ENCODE assay signal across 8 cellular contexts in genomic region chr21:41777934-41778815, GRCh38. TPM values are rescaled to one million over a fixed set of nuclear protein-coding genes. Genes with fewer than 3 reads are reported as not detected.
DNase-seq lines count a peak whose midpoint lies in the region; ATAC-seq and TF ChIP-seq lines count a peak whose summit lies in the region.

No MANE protein-coding gene starts in this region.

- H4K20me1 ChIP-seq in H9 (ENCODE audit: control insufficient read depth, insufficient read depth, insufficient read length) = no peaks in the 10 kb centered on the region

- no peak overlapping the region for H2AFZ ChIP-seq in H9 (ENCODE audit: low read length)

- H3K36me3 ChIP-seq in upper lobe of left lung = no peaks in the 10 kb centered on the region

- no peak overlapping the region for H4K5ac ChIP-seq in H9 (ENCODE audit: insufficient read length, low read depth, low read length)

- peaks cover 31% of the 10 kb centered on the region for H3K27me3 Mint-ChIP-seq in H9 (ENCODE audit: low read depth)

- peak; percentile 94 for TF ChIP-seq CTCF in H9 (conservative IDR thresholded peaks at IDR 0.05)
- peak in 1 of 3 donors; percentile 72 for TF ChIP-seq CTCF in lower leg skin (IDR thresholded peaks at IDR 0.05)
- peak; percentile 86 to 93 (median 91) for TF ChIP-seq CTCF in upper lobe of left lung (IDR thresholded peaks at IDR 0.05)

- H2BK20ac ChIP-seq in H9 (ENCODE audit: low read depth, low read length, poor library complexity, severe bottlenecking) = no peak overlapping the region

- in situ Hi-C loops in Caki2 (cut with HindIII; ENCODE audit: low pct_unique_long_range_greater_than_20kb, low sequenced_read_pairs) = no loop called here

- H3K9ac ChIP-seq in H9 (ENCODE audit: extremely low read depth, insufficient read length, low read length) = no peak overlapping the region

- no peaks in the 10 kb centered on the region for H3K36me3 Mint-ChIP-seq in H9 (ENCODE audit: insufficient read depth in 1 of 3, low read depth in 3 of 3)

- H3K9me3 ChIP-seq in H9 (ENCODE audit: control insufficient read depth, low read depth, low read length) = no peaks in the 10 kb centered on the region
- H3K9me3 ChIP-seq in upper lobe of left lung = no peaks in the 10 kb centered on the region

- ATAC-seq in upper lobe of left lung (ENCODE audit: low FRiP score in 2 of 2) (peak; percentile 77 to 95), GM21737 (IDR thresholded peaks at IDR 0.05; ENCODE audit: unreplicated experiment) (no peak)

- H3K4me3 ChIP-seq in lower leg skin (ENCODE audit: low read depth, poor library complexity, severe bottlenecking) (no peak overlapping the region), upper lobe of left lung (no peak overlapping the region)

- no CpG with 5 or more reads among the region's 45 CpGs for WGBS in H9 (ENCODE audit: extremely low coverage, insufficient read length, low lambda C conversion rate)
- 6 to 12% methylated on average over 44 to 45 of the region's 45 CpGs for WGBS in lower leg skin, 2 donors
- 19 to 26% methylated on average over 28 to 34 of the region's 45 CpGs for WGBS in upper lobe of left lung, 2 donors

- no peak overlapping the region for H2BK120ac ChIP-seq in H9 (ENCODE audit: low read depth, low read length, poor library complexity, severe bottlenecking)

- H3K27ac Mint-ChIP-seq in H9 = no peak overlapping the region

- no peak overlapping the region for H3T11ph ChIP-seq in H9 (ENCODE audit: low read length)

- no peak overlapping the region for H3K4ac ChIP-seq in H9 (ENCODE audit: low read depth, low read length)

- no peaks in the 10 kb centered on the region for H3K79me1 ChIP-seq in H9 (ENCODE audit: insufficient read depth, low read depth, low read length, poor library complexity, severe bottlenecking)

- H3K27me3 ChIP-seq in H9 (ENCODE audit: insufficient read depth, low read length) (no peaks in the 10 kb centered on the region), upper lobe of left lung (peaks cover 0 to 5% (median 2%) of the 10 kb centered on the region in 4 donors)

- no peak overlapping the region for H3K23ac ChIP-seq in H9 (ENCODE audit: insufficient read length, low read depth, low read length)

- intact Hi-C loops in lower leg skin (cut with DNase I; ENCODE audit: low total_unique reads) = loop anchor here (5.0 kb wide), 1 partner anchor 166 kb away; no protein-coding TSS in a partner anchor

- H3K4me1 ChIP-seq in H9 (ENCODE audit: insufficient read depth, low read length) (no peaks in the 10 kb centered on the region), upper lobe of left lung (peaks cover 0 to 24% (median 16%) of the 10 kb centered on the region in 4 donors)

- no peak overlapping the region for H2BK5ac ChIP-seq in H9 (ENCODE audit: insufficient read length, low read length)

- H3K79me2 ChIP-seq in H9 (ENCODE audit: insufficient read depth, low read length) = no peaks in the 10 kb centered on the region

- peak overlapping the region; percentile 16 for H3K4me2 ChIP-seq in H9 (ENCODE audit: insufficient read depth, insufficient read length, low read length)

- peaks cover 19 to 22% of the 10 kb centered on the region in 2 experiments for H3K4me1 Mint-ChIP-seq in H9

- DNase-seq in Caki2 (ENCODE audit: low read depth) (peak; percentile 82), H9 (peak; percentile 95), NCI-H82 treated with DMSO at 0.1 percent for 48 hours (lab: John Stamatoyannopoulos, UW; ENCODE audit: unreplicated experiment) (peak; percentile 49), ecto neural progenitor cell (ENCODE audit: low spot score) (peak; percentile 93), lower leg skin (ENCODE audit: low spot score in 2 of 2) (peak; percentile 90 to 98), upper lobe of left lung (peak; percentile 85 to 96), cortex of kidney (lab: John Stamatoyannopoulos, UW) (no peak)

- no peak overlapping the region; the same call in 1 of the 2 replicates for H3K14ac ChIP-seq in H9 (ENCODE audit: insufficient read depth, low read length)

- no peak overlapping the region for H4K91ac ChIP-seq in H9 (ENCODE audit: insufficient read length, low read depth, low read length)

- no peak for TF ChIP-seq POLR2A in lower leg skin (IDR thresholded peaks at IDR 0.05)
- TF ChIP-seq POLR2A in upper lobe of left lung (IDR thresholded peaks at IDR 0.05) = peak in 1 of 4 donors; percentile 30

- H4K8ac ChIP-seq in H9 (replicated peaks; ENCODE audit: insufficient read length, low read depth, low read length) = no peak overlapping the region

- no peak overlapping the region for H2BK15ac ChIP-seq in H9 (ENCODE audit: low read depth, low read length)

- H3K23me2 ChIP-seq in H9 (ENCODE audit: insufficient read length, low read depth, low read length, poor library complexity, severe bottlenecking) = no peaks in the 10 kb centered on the region

- no peak overlapping the region for H2BK12ac ChIP-seq in H9 (ENCODE audit: insufficient read length, low read depth, low read length)

- no peaks in the 10 kb centered on the region; a peak in 1 of 5 replicates for H3K9me3 Mint-ChIP-seq in H9

- peak overlapping the region; percentile 46 to 53; a peak in 3 of 5 replicates for H3K4me3 Mint-ChIP-seq in H9

- H3K27ac ChIP-seq in H9 (ENCODE audit: insufficient read length, low read depth, low read length) = no peak overlapping the region
- H3K27ac ChIP-seq in upper lobe of left lung = peak overlapping the region in 2 of 4 donors; percentile 30 to 44

- no peak overlapping the region for H2AK5ac ChIP-seq in H9 (ENCODE audit: insufficient read length, low read length)

- no peak for TF ChIP-seq EP300 in upper lobe of left lung (IDR thresholded peaks at IDR 0.05)

- H3K18ac ChIP-seq in H9 (ENCODE audit: insufficient read length, low read depth, low read length) = no peak overlapping the region

- no peak overlapping the region for H3K56ac ChIP-seq in H9 (ENCODE audit: insufficient read length, low read depth, low read length)

RNA-seq across cellular contexts. Expression of gene RIPK4, which starts 11.3 kb away (rescaled TPM):
- total RNA-seq in Caki2 (2014; rRNA removed; shearing (Covaris generic); ENCODE audit: low replicate concordance) = 41.2 and 42.2 TPM in 2 replicates
- total RNA-seq in H9 (2021) = 2.9 and 3.6 TPM in 2 replicates
- total RNA-seq in lower leg skin = 10 to 100 TPM; 61.0 to 88.1 (median 68.2) TPM
- total RNA-seq in upper lobe of left lung = 10 to 100 TPM in 5 of 6 donors, 1 to 10 TPM in 1; 6.3 to 18.6 (median 14.9) TPM
